Comparison of ENCODE assay signal across 12 cellular contexts in the genomic region with DNA sequence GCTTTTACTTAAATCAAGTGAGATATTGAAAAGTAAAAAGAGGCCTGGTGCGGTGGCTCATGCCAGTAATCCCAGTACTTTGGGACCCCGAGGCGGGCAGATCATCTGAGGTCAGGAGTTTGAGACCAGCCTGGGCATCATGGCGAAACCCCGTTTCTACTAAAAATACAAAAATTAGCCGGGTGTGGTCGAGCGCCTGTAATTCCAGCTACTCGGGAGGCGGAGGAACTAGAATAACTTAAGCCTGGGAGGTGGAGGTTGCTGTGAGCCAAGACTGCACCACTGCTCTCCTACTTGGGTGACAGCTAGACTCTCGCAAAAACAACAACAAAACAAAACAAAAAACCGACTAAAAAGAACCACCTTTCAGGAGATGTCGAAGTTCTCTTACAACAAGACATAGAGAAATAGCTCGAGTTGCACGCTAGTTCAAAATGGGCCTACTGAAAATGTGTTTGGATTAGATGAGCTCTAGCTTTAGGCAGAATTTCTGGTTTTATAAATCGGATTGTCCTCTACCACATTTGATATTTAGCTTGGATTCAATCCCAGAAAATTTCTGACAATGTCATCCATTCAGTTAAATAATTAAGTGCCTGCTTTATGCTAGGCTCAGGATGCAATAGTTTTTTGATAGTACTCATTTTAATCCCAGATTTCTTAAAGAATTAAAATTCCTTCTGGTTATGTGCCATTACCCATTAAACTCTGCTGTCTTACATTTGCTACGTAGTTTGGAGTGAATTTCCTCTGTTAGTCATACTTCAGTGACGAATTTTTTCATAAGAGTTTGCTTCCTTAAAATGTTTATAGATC. TPM values are rescaled to one million over a fixed set of nuclear protein-coding genes. Genes with fewer than 3 reads are reported as not detected.
DNase-seq lines count a peak whose midpoint lies in the region; ATAC-seq and TF ChIP-seq lines count a peak whose summit lies in the region.
"Had no signal": no experiment of that assay in that cellular context is flagged by ENCODE, and none has a peak within 500 bp of the region (broad histone marks: within the 10 kb centered on the region; RNA-seq: fewer than 3 reads in every experiment).

No MANE protein-coding gene starts in this region.

- no peak for ATAC-seq in naive thymus-derived CD8-positive, alpha-beta T cell
- no peak for ATAC-seq in HG02763 (IDR thresholded peaks at IDR 0.05; ENCODE audit: unreplicated experiment)
- no peak for ATAC-seq in stimulated activated effector memory CD8-positive, alpha-beta T cell treated with anti-CD3 and anti-CD28 coated beads, Interleukin-12 subunit alpha, Interleukin-12 subunit beta, amount 100 ng/mL, for 72 hours
- ATAC-seq: activated T-cell treated with anti-CD3 and anti-CD28 coated beads, Interleukin-2, amount 50 U/mL, for 72 hours had no signal

- H3K27ac ChIP-seq in cingulate gyrus (ENCODE audit: low read depth, low read length), result peak overlapping the region; percentile 8
- H3K27ac ChIP-seq: parathyroid adenoma, SJSA1 had no signal

- POLR2A ChIA-PET in naive thymus-derived CD8-positive, alpha-beta T cell (lab: Charles Lee), result interaction anchor here (0.9 kb wide), 1 partner anchor 35 kb away, joined by 4 read pairs; no protein-coding TSS in a partner anchor

- H3K4me3 ChIP-seq in AG09309 (ENCODE audit: control insufficient read depth, low read depth, low read length), result no peak overlapping the region
- H3K4me3 ChIP-seq in H7 (ENCODE audit: insufficient read depth, low read depth, low read length), result no peak overlapping the region
- H3K4me3 ChIP-seq: SJSA1 had no signal

- no peaks in the 10 kb centered on the region for H3K9me3 Mint-ChIP-seq in HFFc6
- H3K9me3 Mint-ChIP-seq in naive thymus-derived CD8-positive, alpha-beta T cell, result peaks cover 0 to 2% (median 0%) of the 10 kb centered on the region in 9 donors
- H3K9me3 Mint-ChIP-seq in stimulated activated effector memory CD8-positive, alpha-beta T cell treated with anti-CD3 and anti-CD28 coated beads, Interleukin-12 subunit alpha, Interleukin-12 subunit beta, amount 100 ng/mL, for 72 hours, result no peaks in the 10 kb centered on the region
- H3K9me3 Mint-ChIP-seq: activated T-cell treated with anti-CD3 and anti-CD28 coated beads, Interleukin-2, amount 50 U/mL, for 72 hours had no signal

- H3K27ac Mint-ChIP-seq in HFFc6, result peak overlapping the region; percentile 76
- peak overlapping the region in 9 of 10 donors; percentile 13 to 100 (median 96) for H3K27ac Mint-ChIP-seq in naive thymus-derived CD8-positive, alpha-beta T cell
- H3K27ac Mint-ChIP-seq in stimulated activated effector memory CD8-positive, alpha-beta T cell treated with anti-CD3 and anti-CD28 coated beads, Interleukin-12 subunit alpha, Interleukin-12 subunit beta, amount 100 ng/mL, for 72 hours, result no peak overlapping the region

- no peak for TF ChIP-seq CTCF in AG09309 (IDR thresholded peaks at IDR 0.05; ENCODE audit: control insufficient read depth, insufficient read depth, low read depth, low read length, missing control alignments)
- no peak for TF ChIP-seq CTCF in HFFc6 (IDR thresholded peaks at IDR 0.05)

- peaks cover 2% of the 10 kb centered on the region; the same call in 1 of the 2 replicates for H3K27me3 Mint-ChIP-seq in HFFc6 (ENCODE audit: insufficient read depth)
- H3K27me3 Mint-ChIP-seq in naive thymus-derived CD8-positive, alpha-beta T cell, result no peaks in the 10 kb centered on the region

- DNase-seq in AG09309 (ENCODE audit: low read depth), result peak; percentile 65
- DNase-seq in HFFc6, result peak; percentile 61
- no peak for DNase-seq in naive thymus-derived CD8-positive, alpha-beta T cell
- DNase-seq in H7, result no peak
- DNase-seq in stimulated activated effector memory CD8-positive, alpha-beta T cell treated with anti-CD3 and anti-CD28 coated beads, Interleukin-12 subunit alpha, Interleukin-12 subunit beta, amount 100 ng/mL, for 72 hours (ENCODE audit: low spot score in 2 of 2), result no peak
- DNase-seq in ureter (ENCODE audit: low spot score), result no peak
- DNase-seq: activated T-cell treated with anti-CD3 and anti-CD28 coated beads, Interleukin-2, amount 50 U/mL, for 72 hours; NCI-H1694 had no signal

- H3K4me3 Mint-ChIP-seq in HFFc6, result peak overlapping the region; percentile 4; the same call in 1 of the 2 replicates
- peak overlapping the region in 5 of 10 donors; percentile 18 to 87 (median 56) for H3K4me3 Mint-ChIP-seq in naive thymus-derived CD8-positive, alpha-beta T cell
- H3K4me3 Mint-ChIP-seq in stimulated activated effector memory CD8-positive, alpha-beta T cell treated with anti-CD3 and anti-CD28 coated beads, Interleukin-12 subunit alpha, Interleukin-12 subunit beta, amount 100 ng/mL, for 72 hours, result no peak overlapping the region

- H3K36me3 ChIP-seq in H7 (replicated peaks; ENCODE audit: control insufficient read depth, insufficient read depth, low read length), result no peaks in the 10 kb centered on the region

- H3K4me1 Mint-ChIP-seq in HFFc6 (ENCODE audit: low read depth), result peaks cover 34% of the 10 kb centered on the region
- H3K4me1 Mint-ChIP-seq in naive thymus-derived CD8-positive, alpha-beta T cell, result peaks cover 14 to 31% (median 24%) of the 10 kb centered on the region in 4 donors
- peaks cover 19% of the 10 kb centered on the region for H3K4me1 Mint-ChIP-seq in stimulated activated effector memory CD8-positive, alpha-beta T cell treated with anti-CD3 and anti-CD28 coated beads, Interleukin-12 subunit alpha, Interleukin-12 subunit beta, amount 100 ng/mL, for 72 hours

- peaks cover 6% of the 10 kb centered on the region; the same call in 1 of the 2 replicates for H3K36me3 Mint-ChIP-seq in HFFc6 (ENCODE audit: low read depth)
- peaks cover 2 to 12% (median 5%) of the 10 kb centered on the region in 3 donors for H3K36me3 Mint-ChIP-seq in naive thymus-derived CD8-positive, alpha-beta T cell
- H3K36me3 Mint-ChIP-seq in stimulated activated effector memory CD8-positive, alpha-beta T cell treated with anti-CD3 and anti-CD28 coated beads, Interleukin-12 subunit alpha, Interleukin-12 subunit beta, amount 100 ng/mL, for 72 hours, result peaks cover 42% of the 10 kb centered on the region

- no peaks in the 10 kb centered on the region for H3K27me3 ChIP-seq in H7 (ENCODE audit: control insufficient read depth, insufficient read depth, low read length)
- H3K27me3 ChIP-seq: SJSA1 had no signal

RNA-seq across cellular contexts. Expression of a gene that starts 1.9 kb away (rescaled TPM):
- 10 to 100 TPM; 15.1 to 18.5 (median 16.4) TPM for total RNA-seq in HFFc6 (2021; fragmentation: NEBNext Ultra II Directional; extraction: Animal tissue kit (Norgen Biotek cat#: 25700))
- 10 to 100 TPM; 70.9 to 72.5 TPM for total RNA-seq in naive thymus-derived CD8-positive, alpha-beta T cell
- polyA plus RNA-seq in naive thymus-derived CD8-positive, alpha-beta T cell, result 10 to 100 TPM; 19.1 to 26.5 (median 25.9) TPM
- total RNA-seq in H7 (2014; rRNA removed; shearing (Covaris generic)), result 3.6 and 5.5 TPM in 2 replicates
- 52.7 TPM for total RNA-seq in ureter

Comparison
In these comparisons a context has a peak if more than half of its experiments do, and no peak if none do; other contexts are left out.
1. DNase-seq: peak in AG09309 (single experiment) and HFFc6 (single experiment); none in naive thymus-derived CD8-positive, alpha-beta T cell (0 of 10), H7 (single experiment), stimulated activated effector memory CD8-positive, alpha-beta T cell treated with anti-CD3 and anti-CD28 coated beads, Interleukin-12 subunit alpha, Interleukin-12 subunit beta, amount 100 ng/mL, for 72 hours (0 of 2) and ureter (single experiment).